10 cellular contexts compared by ENCODE assay signal in the genomic region with DNA sequence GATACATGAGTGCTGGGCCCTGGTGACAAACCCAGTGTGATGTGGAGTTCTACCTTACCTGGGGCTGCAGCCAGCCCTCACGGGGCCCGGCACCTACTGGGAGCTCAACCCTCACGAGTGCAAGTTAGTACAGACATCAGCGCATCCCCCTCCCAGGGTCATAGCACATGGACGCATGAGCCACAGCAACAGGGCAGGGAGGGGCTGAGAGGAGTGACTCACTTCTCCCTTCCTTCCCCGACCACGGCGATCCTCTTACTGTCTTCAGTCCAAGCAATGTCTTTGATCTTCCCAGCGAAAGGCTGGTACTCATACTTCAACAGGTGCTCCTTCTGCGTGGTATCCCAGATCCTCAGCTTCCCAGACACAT. TPM values are rescaled to one million over a fixed set of nuclear protein-coding genes. Genes with fewer than 3 reads are reported as not detected.
A peak's percentile ranks its signal among the peaks of the same experiment; 100 is the strongest.
DNase-seq lines count a peak whose midpoint lies in the region; ATAC-seq and TF ChIP-seq lines count a peak whose summit lies in the region.
"Had no signal": no experiment of that assay in that cellular context is flagged by ENCODE, and none has a peak within 500 bp of the region (broad histone marks: within the 10 kb centered on the region; RNA-seq: fewer than 3 reads in every experiment).

No MANE protein-coding gene starts in this region.

- POLR2A ChIA-PET in MCF 10A (lab: Yijun Ruan, JAX), result interaction anchor here (2.3 kb wide), 1 partner anchor 17 kb away, joined by 6 read pairs; no protein-coding TSS in a partner anchor
- POLR2A ChIA-PET in activated CD4-positive, alpha-beta memory T cell treated with anti-CD3 and anti-CD28 coated beads, Interleukin-2, amount 10 ng/mL, durations not matched to agents 7 days and 5 days (lab: Charles Lee), result interaction anchor here (1.3 to 23.4 kb wide), 2 partner anchors 14 to 84 kb away, joined by 3 to 503 read pairs; a partner anchor contains a TSS

- peak overlapping the region in 1 of 2 donors; percentile 0 for H3K27ac ChIP-seq in breast epithelium
- H3K27ac ChIP-seq in transverse colon, result peak overlapping the region in 3 of 4 donors; percentile 11 to 79 (median 32)
- H3K27ac ChIP-seq: SK-N-MC had no signal

- H3K27me3 ChIP-seq in breast epithelium, result no peaks in the 10 kb centered on the region
- H3K27me3 ChIP-seq in transverse colon, result no peaks in the 10 kb centered on the region
- H3K27me3 ChIP-seq: BE2C had no signal

- no peaks in the 10 kb centered on the region for H3K9me3 ChIP-seq in breast epithelium
- H3K9me3 ChIP-seq in transverse colon, result no peaks in the 10 kb centered on the region
- H3K9me3 ChIP-seq: BE2C had no signal

- H3K9me3 Mint-ChIP-seq in MCF 10A (ENCODE audit: unreplicated experiment), result no peaks in the 10 kb centered on the region
- no peaks in the 10 kb centered on the region for H3K9me3 Mint-ChIP-seq in activated CD4-positive, alpha-beta memory T cell treated with anti-CD3 and anti-CD28 coated beads, Interleukin-2, amount 10 ng/mL, durations not matched to agents 7 days and 5 days

- H3K36me3 ChIP-seq in breast epithelium, result no peaks in the 10 kb centered on the region
- H3K36me3 ChIP-seq in transverse colon, result peaks cover 0 to 39% (median 7%) of the 10 kb centered on the region in 4 donors

- DNase-seq in MCF 10A (ENCODE audit: unreplicated experiment), result peak; percentile 63
- DNase-seq in breast epithelium (ENCODE audit: low spot score in 2 of 2), result no peak
- DNase-seq in activated CD4-positive, alpha-beta memory T cell treated with anti-CD3 and anti-CD28 coated beads, Interleukin-2, amount 10 ng/mL, durations not matched to agents 7 days and 5 days, result peak; percentile 61
- DNase-seq in fibroblast of mammary gland (ENCODE audit: low read depth), result peak; percentile 87
- DNase-seq in transverse colon, result no peak
- no peak for DNase-seq in GM19240 (ENCODE audit: insufficient read length, low spot score)
- DNase-seq: BE2C had no signal

- no peak overlapping the region for H3K27ac Mint-ChIP-seq in MCF 10A (ENCODE audit: low read depth, unreplicated experiment)
- H3K27ac Mint-ChIP-seq in activated CD4-positive, alpha-beta memory T cell treated with anti-CD3 and anti-CD28 coated beads, Interleukin-2, amount 10 ng/mL, durations not matched to agents 7 days and 5 days, result peak overlapping the region; percentile 95

- TF ChIP-seq POLR2A in breast epithelium (IDR thresholded peaks at IDR 0.05), result no peak
- no peak for TF ChIP-seq POLR2A in transverse colon (IDR thresholded peaks at IDR 0.05)

- peaks cover 33% of the 10 kb centered on the region for H3K4me1 Mint-ChIP-seq in MCF 10A (ENCODE audit: insufficient read depth, unreplicated experiment)
- H3K4me1 Mint-ChIP-seq in activated CD4-positive, alpha-beta memory T cell treated with anti-CD3 and anti-CD28 coated beads, Interleukin-2, amount 10 ng/mL, durations not matched to agents 7 days and 5 days, result peaks cover 99% of the 10 kb centered on the region

- ATAC-seq in GM21515 (IDR thresholded peaks at IDR 0.05; ENCODE audit: unreplicated experiment), result no peak
- ATAC-seq in HG03469 (IDR thresholded peaks at IDR 0.05; ENCODE audit: unreplicated experiment), result no peak

- TF ChIP-seq CTCF in MCF 10A (IDR thresholded peaks at IDR 0.05; ENCODE audit: unreplicated experiment) (no peak), breast epithelium (IDR thresholded peaks at IDR 0.05) (no peak), fibroblast of mammary gland (conservative IDR thresholded peaks at IDR 0.05; ENCODE audit: control insufficient read depth, insufficient read depth, low read depth, low read length) (no peak), transverse colon (IDR thresholded peaks at IDR 0.05) (no peak)

- TF ChIP-seq EP300 in transverse colon (IDR thresholded peaks at IDR 0.05; ENCODE audit: low read depth), result no peak

- intact Hi-C loops in MCF 10A (cut with micrococcal nuclease) (no loop called here), breast epithelium (cut with DNase I; ENCODE audit: low total_unique reads) (no loop called here), transverse colon (cut with DNase I; ENCODE audit: low total_unique reads) (no loop called here)

- H3K36me3 Mint-ChIP-seq in MCF 10A (ENCODE audit: insufficient read depth, unreplicated experiment), result peaks cover 70% of the 10 kb centered on the region
- H3K36me3 Mint-ChIP-seq in activated CD4-positive, alpha-beta memory T cell treated with anti-CD3 and anti-CD28 coated beads, Interleukin-2, amount 10 ng/mL, durations not matched to agents 7 days and 5 days (ENCODE audit: low read depth), result peaks cover 91% of the 10 kb centered on the region

- H3K4me1 ChIP-seq in breast epithelium, result peaks cover 2 to 8% of the 10 kb centered on the region in 2 donors
- H3K4me1 ChIP-seq in transverse colon, result peaks cover 54 to 86% (median 70%) of the 10 kb centered on the region in 4 donors

- H3K27me3 Mint-ChIP-seq in MCF 10A (ENCODE audit: insufficient read depth, unreplicated experiment), result no peaks in the 10 kb centered on the region
- no peaks in the 10 kb centered on the region for H3K27me3 Mint-ChIP-seq in activated CD4-positive, alpha-beta memory T cell treated with anti-CD3 and anti-CD28 coated beads, Interleukin-2, amount 10 ng/mL, durations not matched to agents 7 days and 5 days

- in situ Hi-C loops in transverse colon (cut with MboI; ENCODE audit: low pct_ligation_motif_present in 1 of 4, low pct_unique_long_range_greater_than_20kb in 1 of 4, low sequenced_read_pairs in 3 of 4), result no loop called here

- no peak overlapping the region for H3K4me3 ChIP-seq in breast epithelium
- no peak overlapping the region for H3K4me3 ChIP-seq in fibroblast of mammary gland (ENCODE audit: control insufficient read depth, low read depth, low read length)
- H3K4me3 ChIP-seq in transverse colon, result no peak overlapping the region
- H3K4me3 ChIP-seq: SK-N-MC had no signal

- WGBS in transverse colon (ENCODE audit: low coverage in 1 of 2), 2 donors, result 57% methylated on average over 9 of the region's 10 CpGs; no CpG with 5 or more reads in 1 of the 2 donors

- H3K4me3 Mint-ChIP-seq in MCF 10A (ENCODE audit: unreplicated experiment), result no peak overlapping the region
- H3K4me3 Mint-ChIP-seq in activated CD4-positive, alpha-beta memory T cell treated with anti-CD3 and anti-CD28 coated beads, Interleukin-2, amount 10 ng/mL, durations not matched to agents 7 days and 5 days, result peak overlapping the region; percentile 30

- CTCF ChIA-PET in MCF 10A (lab: Yijun Ruan, JAX), result interaction anchor here (0.6 to 0.9 kb wide), 2 partner anchors 71 to 79 kb away, joined by 3 read pairs; no protein-coding TSS in a partner anchor
- CTCF ChIA-PET in activated CD4-positive, alpha-beta memory T cell treated with anti-CD3 and anti-CD28 coated beads, Interleukin-2, amount 10 ng/mL, durations not matched to agents 7 days and 5 days (lab: Charles Lee), result no interaction called here

- no TSS peak for BruUV-seq in MCF 10A (replicated peaks; lab: Mats Ljungman, UMichigan)

RNA-seq across cellular contexts. Expression of a gene that starts 17.8 kb away (rescaled TPM):
- 240 and 246 TPM in 2 replicates for total RNA-seq in MCF 10A (2022)
- 100 to 1,000 TPM in 2 of 3 donors, 10 to 100 TPM in 1; 93.9 to 142 (median 127) TPM for total RNA-seq in breast epithelium
- 100 to 1,000 TPM; 463 to 465 TPM for total RNA-seq in activated CD4-positive, alpha-beta memory T cell treated with anti-CD3 and anti-CD28 coated beads, Interleukin-2, amount 10 ng/mL, durations not matched to agents 7 days and 5 days
- total RNA-seq in transverse colon, result 100 to 1,000 TPM; 196 to 268 (median 246) TPM

Comparison
In these comparisons a context has a peak if more than half of its experiments do, and no peak if none do; other contexts are left out.
1. DNase-seq: peak in MCF 10A (single experiment), activated CD4-positive, alpha-beta memory T cell treated with anti-CD3 and anti-CD28 coated beads, Interleukin-2, amount 10 ng/mL, durations not matched to agents 7 days and 5 days (single experiment) and fibroblast of mammary gland (single experiment); none in breast epithelium (0 of 2), transverse colon (single experiment) and GM19240 (single experiment).